In the genomic region with DNA sequence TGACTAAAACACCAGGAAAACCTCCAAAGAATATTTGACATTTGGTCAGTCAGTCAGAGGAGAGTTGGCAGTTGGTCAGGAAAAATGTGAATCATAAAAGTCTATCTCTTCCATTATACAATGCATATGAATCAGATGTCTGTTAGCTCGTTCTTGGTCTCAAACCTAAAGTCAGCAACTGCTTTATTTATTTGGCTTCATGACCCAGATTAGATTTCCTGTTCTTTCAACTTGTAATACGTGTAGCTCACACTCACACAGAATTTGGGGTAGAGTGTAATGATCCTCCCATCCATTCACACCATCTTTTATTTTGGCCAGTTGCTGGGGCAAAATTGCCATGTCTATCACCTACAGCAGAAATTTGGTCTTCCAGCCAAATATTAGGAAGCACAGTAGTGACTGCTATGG, we compare ENCODE assay signal across 15 cellular contexts.
DNase-seq lines count a peak whose midpoint lies in the region; ATAC-seq and TF ChIP-seq lines count a peak whose summit lies in the region.
"Had no signal": no experiment of that assay in that cellular context is flagged by ENCODE, and none has a peak within 500 bp of the region (broad histone marks: within the 10 kb centered on the region; RNA-seq: fewer than 3 reads in every experiment).

No MANE protein-coding gene starts in this region.

- H3K79me2 ChIP-seq in neural progenitor cell (ENCODE audit: low read depth), result no peaks in the 10 kb centered on the region

- H3K27ac Mint-ChIP-seq in CD8-positive, alpha-beta memory T cell, result peak overlapping the region in 6 of 8 donors; percentile 15 to 86 (median 55)
- H3K27ac Mint-ChIP-seq in neural progenitor cell, result no peak overlapping the region

- peaks cover 0 to 13% (median 0%) of the 10 kb centered on the region in 3 donors for H3K36me3 Mint-ChIP-seq in CD8-positive, alpha-beta memory T cell
- H3K36me3 Mint-ChIP-seq in neural progenitor cell, result no peaks in the 10 kb centered on the region

- POLR2A ChIA-PET in CD8-positive, alpha-beta memory T cell (lab: Charles Lee), result no interaction called here

- peak in 2 of 5 donors; percentile 1 to 38 for DNase-seq in CD8-positive, alpha-beta memory T cell
- DNase-seq in NCI-H226, result peak; percentile 74
- peak; percentile 9 for DNase-seq in central memory CD4-positive, alpha-beta T cell
- DNase-seq in left kidney (ENCODE audit: low read depth, low spot score), result peak; percentile 5
- DNase-seq in posterior cingulate gyrus, result no peak
- no peak for DNase-seq in NCI-H748 treated with DMSO at 0.1 percent for 48 hours (lab: John Stamatoyannopoulos, UW)
- no peak for DNase-seq in neural progenitor cell (ENCODE audit: low spot score)
- DNase-seq: activated CD4-positive, alpha-beta T cell treated with anti-CD3 and anti-CD28 coated beads for 4 hours; C1 segment of cervical spinal cord; effector memory CD4-positive, alpha-beta T cell; NCI-H2227 treated with DMSO at 0.1 percent for 48 hours; SJCRH30; small intestine had no signal

- ATAC-seq in GM21619 (IDR thresholded peaks at IDR 0.05; ENCODE audit: unreplicated experiment), result no peak

- H3K4me1 ChIP-seq in CD8-positive, alpha-beta memory T cell (ENCODE audit: insufficient read depth, low read length), result peaks cover 6% of the 10 kb centered on the region
- no peaks in the 10 kb centered on the region for H3K4me1 ChIP-seq in neural progenitor cell
- H3K4me1 ChIP-seq: SJCRH30, vagina had no signal

- no peak overlapping the region for H2AFZ ChIP-seq in neural progenitor cell (replicated peaks)

- no peaks in the 10 kb centered on the region for H3F3A ChIP-seq in neural progenitor cell (ENCODE audit: low read depth)

- H3K4me2 ChIP-seq in neural progenitor cell, result no peak overlapping the region

- H3K27me3 Mint-ChIP-seq in CD8-positive, alpha-beta memory T cell, result no peaks in the 10 kb centered on the region
- no peaks in the 10 kb centered on the region for H3K27me3 Mint-ChIP-seq in neural progenitor cell (ENCODE audit: insufficient read depth, low read depth)

- intact Hi-C loops in posterior cingulate gyrus (cut with DNase I), result no loop called here

- CTCF ChIA-PET in CD8-positive, alpha-beta memory T cell (lab: Charles Lee), result no interaction called here

- no peak for TF ChIP-seq CTCF in neural progenitor cell (IDR thresholded peaks at IDR 0.05)

- H3K27ac ChIP-seq in CD8-positive, alpha-beta memory T cell (ENCODE audit: low read depth, low read length), result no peak overlapping the region
- no peak overlapping the region for H3K27ac ChIP-seq in neural progenitor cell
- H3K27ac ChIP-seq: SJCRH30, vagina had no signal

- no peaks in the 10 kb centered on the region for H3K27me3 ChIP-seq in CD8-positive, alpha-beta memory T cell (ENCODE audit: insufficient read depth, low read length, poor library complexity, severe bottlenecking)
- no peaks in the 10 kb centered on the region for H3K27me3 ChIP-seq in neural progenitor cell
- H3K27me3 ChIP-seq: SJCRH30, vagina had no signal

- no peaks in the 10 kb centered on the region for H3K36me3 ChIP-seq in CD8-positive, alpha-beta memory T cell (ENCODE audit: insufficient read depth, low read length)
- no peaks in the 10 kb centered on the region for H3K36me3 ChIP-seq in neural progenitor cell
- H3K36me3 ChIP-seq: SJCRH30, vagina had no signal

- peaks cover 9 to 15% (median 12%) of the 10 kb centered on the region in 3 donors for H3K4me1 Mint-ChIP-seq in CD8-positive, alpha-beta memory T cell
- H3K4me1 Mint-ChIP-seq in neural progenitor cell, result no peaks in the 10 kb centered on the region

- peaks cover 0 to 2% (median 0%) of the 10 kb centered on the region in 5 donors for H3K9me3 Mint-ChIP-seq in CD8-positive, alpha-beta memory T cell
- no peaks in the 10 kb centered on the region for H3K9me3 Mint-ChIP-seq in neural progenitor cell

- no peaks in the 10 kb centered on the region for H3K9me3 ChIP-seq in CD8-positive, alpha-beta memory T cell (ENCODE audit: low read length)
- H3K9me3 ChIP-seq in neural progenitor cell (ENCODE audit: low read depth), result no peaks in the 10 kb centered on the region
- H3K9me3 ChIP-seq: vagina had no signal

- H3K4me3 ChIP-seq in CD8-positive, alpha-beta memory T cell (ENCODE audit: low read length), result no peak overlapping the region
- H3K4me3 ChIP-seq in neural progenitor cell, result no peak overlapping the region
- H3K4me3 ChIP-seq: SJCRH30, vagina had no signal

- H3K9ac ChIP-seq in neural progenitor cell, result no peak overlapping the region

- H3K4me3 Mint-ChIP-seq in CD8-positive, alpha-beta memory T cell, result peak overlapping the region in 3 of 7 donors; percentile 39 to 66 (median 46)
- no peak overlapping the region for H3K4me3 Mint-ChIP-seq in neural progenitor cell

- no peaks in the 10 kb centered on the region for H4K20me1 ChIP-seq in neural progenitor cell (ENCODE audit: low read depth)

Comparison
In these comparisons a context has a peak if more than half of its experiments do, and no peak if none do; other contexts are left out.
1. DNase-seq: peak in NCI-H226 (single experiment), central memory CD4-positive, alpha-beta T cell (single experiment) and left kidney (single experiment); none in posterior cingulate gyrus (0 of 10), NCI-H748 treated with DMSO at 0.1 percent for 48 hours (single experiment) and neural progenitor cell (single experiment).